In the genomic region with DNA sequence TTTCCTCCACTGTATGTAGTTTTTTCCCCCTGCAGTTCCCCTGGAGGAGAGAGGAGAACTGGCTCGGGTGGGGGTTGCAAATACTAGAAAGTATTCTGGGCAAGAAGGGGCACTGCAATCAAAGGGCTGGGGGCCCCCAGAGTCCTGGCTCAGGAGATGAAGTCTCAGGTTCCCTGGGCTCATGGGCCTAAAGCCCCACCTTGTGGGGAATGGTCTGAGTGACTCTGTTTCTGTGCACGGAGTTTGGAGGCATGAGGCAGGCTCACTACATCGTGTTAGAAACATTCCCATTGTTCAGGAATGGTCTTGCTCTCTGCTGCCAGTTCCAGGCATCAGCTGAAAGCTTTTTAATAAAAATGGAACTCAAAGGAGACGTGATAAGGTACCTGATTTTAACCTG, we compare ENCODE assay signal across 1 cellular context.
TF ChIP-seq lines count a peak whose summit lies in the region.

No MANE protein-coding gene starts in this region.

TF ChIP-seq in HepG2, 621 proteins besides CTCF, POLR2A, EP300 and RAD21 (continued from another document):
- TF ChIP-seq ZBTB40 (IDR thresholded peaks at IDR 0.05) (no peak), ZBTB40 (CRISPR knock-in tag; IDR thresholded peaks at IDR 0.05) (no peak), ISX (CRISPR knock-in tag; conservative IDR thresholded peaks at IDR 0.05) (no peak), ZNF10 (CRISPR knock-in tag; IDR thresholded peaks at IDR 0.05; ENCODE audit: borderline replicate concordance, low read depth) (no peak), HDAC1 (CRISPR knock-in tag; IDR thresholded peaks at IDR 0.05) (no peak), SMC3 (IDR thresholded peaks at IDR 0.05; ENCODE audit: low read length) (peak; percentile 21; the same call in 1 of the 2 replicates), TARDBP (CRISPR knock-in tag; IDR thresholded peaks at IDR 0.05) (no peak), MTF1 (CRISPR knock-in tag; IDR thresholded peaks at IDR 0.05) (no peak), TFE3 (CRISPR knock-in tag; IDR thresholded peaks at IDR 0.05) (no peak), STAG1 (CRISPR knock-in tag; IDR thresholded peaks at IDR 0.05) (peak; percentile 72), HNRNPH1 (optimal IDR thresholded peaks at IDR 0.05; ENCODE audit: low read depth, low read length) (no peak), TBL1XR1 (IDR thresholded peaks at IDR 0.05; ENCODE audit: borderline replicate concordance, low read length, partially characterized antibody) (no peak), CAMTA2 (CRISPR knock-in tag; IDR thresholded peaks at IDR 0.05; ENCODE audit: borderline replicate concordance) (no peak), GPN1 (CRISPR knock-in tag; IDR thresholded peaks at IDR 0.05; ENCODE audit: borderline replicate concordance) (no peak)
- TF ChIP-seq, protein P1, sequence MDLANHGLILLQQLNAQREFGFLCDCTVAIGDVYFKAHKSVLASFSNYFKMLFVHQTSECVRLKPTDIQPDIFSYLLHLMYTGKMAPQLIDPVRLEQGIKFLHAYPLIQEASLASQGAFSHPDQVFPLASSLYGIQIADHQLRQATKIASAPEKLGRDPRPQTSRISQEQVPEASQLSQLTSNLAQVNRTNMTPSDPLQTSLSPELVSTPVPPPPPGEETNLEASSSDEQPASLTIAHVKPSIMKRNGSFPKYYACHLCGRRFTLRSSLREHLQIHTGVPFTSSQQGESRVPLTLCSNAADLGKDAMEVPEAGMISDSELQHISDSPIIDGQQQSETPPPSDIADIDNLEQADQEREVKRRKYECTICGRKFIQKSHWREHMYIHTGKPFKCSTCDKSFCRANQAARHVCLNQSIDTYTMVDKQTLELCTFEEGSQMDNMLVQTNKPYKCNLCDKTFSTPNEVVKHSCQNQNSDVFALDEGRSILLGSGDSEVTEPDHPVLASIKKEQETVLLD (CRISPR knock-in tag; IDR thresholded peaks at IDR 0.05; ENCODE audit: low read depth) = no peak
